In the genomic region with DNA sequence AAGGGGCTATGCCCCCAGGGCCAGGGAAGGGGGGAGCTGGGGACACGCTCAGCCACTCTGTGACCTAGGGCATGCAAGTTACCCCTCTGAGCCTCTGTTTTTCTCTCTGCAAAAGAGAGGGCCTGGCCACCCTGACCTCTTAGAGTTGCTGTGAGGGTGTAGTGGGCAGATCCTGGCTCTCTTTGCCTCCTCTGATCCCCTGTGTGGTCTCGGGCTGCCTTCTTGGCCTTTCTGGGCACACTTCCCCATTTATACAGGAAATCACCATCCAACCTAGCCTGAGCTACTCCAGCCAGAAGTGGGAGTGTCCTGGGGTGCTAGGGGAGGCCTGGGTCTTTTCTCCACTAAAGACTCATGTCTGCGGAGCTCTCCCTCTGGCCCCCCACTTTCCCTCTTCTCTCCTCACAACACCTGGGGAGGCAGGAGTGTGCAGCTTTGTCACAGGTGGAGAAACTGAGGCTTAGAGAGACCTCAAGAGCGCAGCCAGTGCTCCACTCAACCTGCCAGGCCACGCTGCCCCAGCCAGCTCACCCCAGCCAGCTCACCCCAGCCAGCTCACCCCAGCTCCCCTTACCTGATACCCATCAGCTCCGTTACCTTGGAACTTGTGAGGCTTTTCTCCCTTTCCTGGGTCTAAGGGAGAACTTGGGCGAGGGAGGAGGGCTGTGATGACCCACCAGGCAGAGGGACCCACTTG, we compare ENCODE assay signal across 1 cellular context.
TF ChIP-seq lines count a peak whose summit lies in the region.

No MANE protein-coding gene starts in this region.

TF ChIP-seq in K562, 482 proteins besides CTCF, POLR2A, EP300 and RAD21 (continued from another document):
- TF ChIP-seq, protein P1, sequence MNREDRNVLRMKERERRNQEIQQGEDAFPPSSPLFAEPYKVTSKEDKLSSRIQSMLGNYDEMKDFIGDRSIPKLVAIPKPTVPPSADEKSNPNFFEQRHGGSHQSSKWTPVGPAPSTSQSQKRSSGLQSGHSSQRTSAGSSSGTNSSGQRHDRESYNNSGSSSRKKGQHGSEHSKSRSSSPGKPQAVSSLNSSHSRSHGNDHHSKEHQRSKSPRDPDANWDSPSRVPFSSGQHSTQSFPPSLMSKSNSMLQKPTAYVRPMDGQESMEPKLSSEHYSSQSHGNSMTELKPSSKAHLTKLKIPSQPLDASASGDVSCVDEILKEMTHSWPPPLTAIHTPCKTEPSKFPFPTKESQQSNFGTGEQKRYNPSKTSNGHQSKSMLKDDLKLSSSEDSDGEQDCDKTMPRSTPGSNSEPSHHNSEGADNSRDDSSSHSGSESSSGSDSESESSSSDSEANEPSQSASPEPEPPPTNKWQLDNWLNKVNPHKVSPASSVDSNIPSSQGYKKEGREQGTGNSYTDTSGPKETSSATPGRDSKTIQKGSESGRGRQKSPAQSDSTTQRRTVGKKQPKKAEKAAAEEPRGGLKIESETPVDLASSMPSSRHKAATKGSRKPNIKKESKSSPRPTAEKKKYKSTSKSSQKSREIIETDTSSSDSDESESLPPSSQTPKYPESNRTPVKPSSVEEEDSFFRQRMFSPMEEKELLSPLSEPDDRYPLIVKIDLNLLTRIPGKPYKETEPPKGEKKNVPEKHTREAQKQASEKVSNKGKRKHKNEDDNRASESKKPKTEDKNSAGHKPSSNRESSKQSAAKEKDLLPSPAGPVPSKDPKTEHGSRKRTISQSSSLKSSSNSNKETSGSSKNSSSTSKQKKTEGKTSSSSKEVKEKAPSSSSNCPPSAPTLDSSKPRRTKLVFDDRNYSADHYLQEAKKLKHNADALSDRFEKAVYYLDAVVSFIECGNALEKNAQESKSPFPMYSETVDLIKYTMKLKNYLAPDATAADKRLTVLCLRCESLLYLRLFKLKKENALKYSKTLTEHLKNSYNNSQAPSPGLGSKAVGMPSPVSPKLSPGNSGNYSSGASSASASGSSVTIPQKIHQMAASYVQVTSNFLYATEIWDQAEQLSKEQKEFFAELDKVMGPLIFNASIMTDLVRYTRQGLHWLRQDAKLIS (CRISPR knock-in tag; IDR thresholded peaks at IDR 0.05): 0 out of 2 replicates have a peak, but pooled peaks have one; percentile 36
- no peak for TF ChIP-seq ZNF696 (CRISPR knock-in tag; conservative IDR thresholded peaks at IDR 0.05)
- TF ChIP-seq, protein P2, sequence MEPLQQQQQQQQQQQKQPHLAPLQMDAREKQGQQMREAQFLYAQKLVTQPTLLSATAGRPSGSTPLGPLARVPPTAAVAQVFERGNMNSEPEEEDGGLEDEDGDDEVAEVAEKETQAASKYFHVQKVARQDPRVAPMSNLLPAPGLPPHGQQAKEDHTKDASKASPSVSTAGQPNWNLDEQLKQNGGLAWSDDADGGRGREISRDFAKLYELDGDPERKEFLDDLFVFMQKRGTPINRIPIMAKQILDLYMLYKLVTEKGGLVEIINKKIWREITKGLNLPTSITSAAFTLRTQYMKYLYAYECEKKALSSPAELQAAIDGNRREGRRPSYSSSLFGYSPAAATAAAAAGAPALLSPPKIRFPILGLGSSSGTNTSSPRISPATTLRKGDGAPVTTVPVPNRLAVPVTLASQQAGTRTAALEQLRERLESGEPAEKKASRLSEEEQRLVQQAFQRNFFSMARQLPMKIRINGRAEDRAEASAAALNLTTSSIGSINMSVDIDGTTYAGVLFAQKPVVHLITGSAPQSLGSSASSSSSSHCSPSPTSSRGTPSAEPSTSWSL (CRISPR knock-in tag; IDR thresholded peaks at IDR 0.05; ENCODE audit: borderline replicate concordance): no peak
- TF ChIP-seq ZNF76 (CRISPR knock-in tag; IDR thresholded peaks at IDR 0.05; ENCODE audit: borderline replicate concordance): no peak
- TF ChIP-seq ZNF551 (CRISPR knock-in tag; IDR thresholded peaks at IDR 0.05): no peak
TF ChIP-seq in K562: peak in this region for 23.
